ENCODE assay signal across 20 cellular contexts in the genomic region with DNA sequence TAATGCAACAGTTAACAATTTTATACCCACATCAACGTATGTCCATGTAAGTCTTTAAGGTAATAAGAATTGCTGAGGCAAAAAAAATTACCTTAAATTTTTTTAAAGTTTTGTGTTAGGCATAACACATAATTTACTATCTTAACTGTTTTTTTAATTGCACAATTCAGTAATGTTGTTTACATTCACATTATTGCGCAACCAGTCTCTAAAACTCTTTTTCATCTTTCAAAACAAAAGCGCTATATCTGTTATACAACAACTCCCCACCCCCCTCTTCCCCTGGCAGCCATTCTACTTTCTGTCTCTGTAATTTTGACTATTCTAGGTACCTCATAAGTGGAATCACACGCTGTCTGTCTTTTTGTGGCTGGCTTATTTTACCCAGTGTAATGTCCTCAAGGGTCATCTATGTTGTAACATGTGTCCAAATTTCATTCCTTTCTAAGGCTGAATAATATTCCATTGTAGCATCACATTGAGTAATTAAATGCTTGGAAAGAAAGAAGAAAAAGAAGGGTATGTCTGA.
"Had no signal": no experiment of that assay in that cellular context is flagged by ENCODE, and none has a peak within 500 bp of the region (broad histone marks: within the 10 kb centered on the region; RNA-seq: fewer than 3 reads in every experiment).

No MANE protein-coding gene starts in this region.

- H3K36me3 ChIP-seq: gastrocnemius medialis, neutrophil, sigmoid colon, stomach, thoracic aorta, transverse colon had no signal

- H2AFZ ChIP-seq: hepatocyte had no signal

- FAIRE-seq: endometrium, kidney had no signal

- H3K79me2 ChIP-seq: hepatocyte had no signal

- DNase-seq: effector memory CD4-positive, alpha-beta T cell; gastrocnemius medialis; glutamatergic neuron; kidney; left colon; mammary epithelial cell; naive thymus-derived CD8-positive, alpha-beta T cell; psoas muscle; retina; sigmoid colon; stimulated activated CD4-positive, alpha-beta T cell treated with anti-CD3 and anti-CD28 coated beads, Interleukin-12 subunit alpha, Interleukin-12 subunit beta, amount 100 ng/mL, for 4 hours; stimulated activated naive CD4-positive, alpha-beta T cell; stomach; substantia nigra; transverse colon had no signal

- H3K27me3 ChIP-seq: gastrocnemius medialis, hepatocyte, neutrophil, sigmoid colon, stomach, transverse colon had no signal

- H3K27ac ChIP-seq: gastrocnemius medialis, hepatocyte, neutrophil, psoas muscle, sigmoid colon, skin epidermis, stomach, thoracic aorta, transverse colon had no signal

- H3K4me1 ChIP-seq: gastrocnemius medialis, psoas muscle, sigmoid colon, stomach, transverse colon had no signal

- H3K9me3 ChIP-seq: gastrocnemius medialis, neutrophil, psoas muscle, sigmoid colon, stomach, thoracic aorta, transverse colon had no signal

- H3K4me3 ChIP-seq: gastrocnemius medialis, hepatocyte, psoas muscle, sigmoid colon, skin epidermis, stomach, thoracic aorta, transverse colon had no signal

- H3K4me2 ChIP-seq: hepatocyte had no signal

- ATAC-seq: gastrocnemius medialis; left colon; naive thymus-derived CD8-positive, alpha-beta T cell; psoas muscle had no signal
